In the genomic region with DNA sequence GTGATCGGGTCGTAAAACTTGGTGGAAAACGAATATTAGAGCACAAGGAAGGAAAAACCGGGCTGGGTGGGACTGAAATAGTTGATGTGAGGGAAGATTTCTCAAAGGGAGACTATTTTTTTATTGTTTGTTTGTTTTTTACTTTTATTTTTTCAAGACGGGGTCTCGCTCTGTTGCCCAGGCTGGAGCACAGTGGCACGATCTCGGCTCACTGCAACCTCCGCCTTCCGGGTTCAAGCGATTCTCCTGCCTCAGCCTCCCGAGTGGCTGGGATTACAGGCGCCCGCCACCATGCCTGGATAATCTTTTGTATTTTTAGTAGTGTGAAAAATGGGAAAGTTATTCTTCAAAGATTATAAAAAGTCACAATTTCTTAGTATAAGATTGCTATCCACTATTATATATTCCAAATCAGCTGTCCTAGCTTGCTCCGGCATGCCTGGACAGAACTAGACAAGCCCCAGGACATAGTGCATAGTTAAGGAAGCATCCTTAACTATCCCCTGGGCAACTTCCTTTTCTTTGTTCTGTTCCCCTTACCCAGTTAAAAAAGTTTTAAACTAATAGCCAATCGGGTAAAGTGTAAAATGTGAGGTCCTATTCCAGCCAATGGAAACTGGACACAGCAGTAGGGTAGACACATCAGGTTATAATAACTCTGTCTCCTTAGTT, we compare ENCODE assay signal across 8 cellular contexts. TPM values are rescaled to one million over a fixed set of nuclear protein-coding genes. Genes with fewer than 3 reads are reported as not detected.
A peak's percentile ranks its signal among the peaks of the same experiment; 100 is the strongest.
DNase-seq lines count a peak whose midpoint lies in the region; ATAC-seq and TF ChIP-seq lines count a peak whose summit lies in the region.
"Not testable (repeated sequence)": the region's sequence is repeated elsewhere in the genome, so short reads cannot be mapped to it uniquely, and the experiment has no call there.

No MANE protein-coding gene starts in this region.

- H3K18ac ChIP-seq in mesenchymal stem cell (ENCODE audit: low read depth in 1 of 2, low read length in 2 of 2) = not testable (repeated sequence)

- WGBS in mesenchymal stem cell = 89% methylated on average over 13 of the region's 16 CpGs

- not testable (repeated sequence) for H3K4ac ChIP-seq in mesenchymal stem cell (ENCODE audit: low read depth in 1 of 2, low read length in 2 of 2)

- peak overlapping the region; percentile 68 for H3K4me3 ChIP-seq in CD8-positive, alpha-beta memory T cell (ENCODE audit: low read length)
- H3K4me3 ChIP-seq in NT2/D1 (ENCODE audit: insufficient read length, low read depth) = peak overlapping the region; percentile 75
- peak overlapping the region; percentile 46 to 65 (median 60) for H3K4me3 ChIP-seq in breast epithelium
- peak overlapping the region in 1 of 2 experiments; percentile 85 for H3K4me3 ChIP-seq in mesenchymal stem cell (ENCODE audit: insufficient read depth in 1 of 2, low read depth in 1 of 2, low read length in 2 of 2)
- H3K4me3 ChIP-seq in rectal smooth muscle tissue (ENCODE audit: low read length) = peak overlapping the region; percentile 75
- H3K4me3 ChIP-seq in upper lobe of right lung = peak overlapping the region; percentile 49

- not testable (repeated sequence) for H2BK120ac ChIP-seq in mesenchymal stem cell (ENCODE audit: low read depth, low read length)

- H3K23ac ChIP-seq in mesenchymal stem cell (ENCODE audit: low read length in 2 of 2) = not testable (repeated sequence)

- not testable (repeated sequence) for H3K27me3 ChIP-seq in CD8-positive, alpha-beta memory T cell (ENCODE audit: insufficient read depth, low read length, poor library complexity, severe bottlenecking); NT2/D1 (ENCODE audit: insufficient read depth, insufficient read length); breast epithelium; mesenchymal stem cell (ENCODE audit: control insufficient read depth in 1 of 2, insufficient read depth in 1 of 2, low read length in 2 of 2); rectal smooth muscle tissue (ENCODE audit: control insufficient read depth, insufficient read depth, low read length); upper lobe of right lung

- peak overlapping the region; percentile 84 to 98 (median 92) for H3K27ac Mint-ChIP-seq in CD8-positive, alpha-beta memory T cell
- H3K27ac Mint-ChIP-seq in activated CD8-positive, alpha-beta T cell treated with anti-CD3 and anti-CD28 coated beads for 36 hours = peak overlapping the region; percentile 55

- POLR2A ChIA-PET in CD8-positive, alpha-beta memory T cell (lab: Charles Lee) = interaction anchor here (0.8 to 2.4 kb wide), 2 partner anchors 26 to 121 kb away, joined by 3 to 14 read pairs; a partner anchor contains a TSS
- POLR2A ChIA-PET in activated CD8-positive, alpha-beta T cell treated with anti-CD3 and anti-CD28 coated beads for 36 hours (lab: Charles Lee) = interaction anchor here (0.8 to 1.7 kb wide), 4 partner anchors 12 to 97 kb away, joined by 3 to 4 read pairs (median 3); no protein-coding TSS in a partner anchor

- H3K9ac ChIP-seq in NT2/D1 (ENCODE audit: insufficient read length, low read depth); rectal smooth muscle tissue (ENCODE audit: low read length): not testable (repeated sequence)
- peak overlapping the region; percentile 97 for H3K9ac ChIP-seq in mesenchymal stem cell (ENCODE audit: low read length)

- H3K9me3 ChIP-seq in CD8-positive, alpha-beta memory T cell (ENCODE audit: low read length); NT2/D1 (ENCODE audit: insufficient read depth, low read length); upper lobe of right lung: not testable (repeated sequence)
- H3K9me3 ChIP-seq in breast epithelium (peaks cover 11 to 18% of the 10 kb centered on the region in 2 donors), mesenchymal stem cell (ENCODE audit: control insufficient read depth, low read length) (peaks cover 14% of the 10 kb centered on the region)

- intact Hi-C loops in activated CD8-positive, alpha-beta T cell treated with anti-CD3 and anti-CD28 coated beads for 36 hours (cut with micrococcal nuclease); breast epithelium (cut with DNase I; ENCODE audit: low total_unique reads); upper lobe of right lung (cut with DNase I): not testable (repeated sequence)

- H3K4me1 Mint-ChIP-seq in CD8-positive, alpha-beta memory T cell = peaks cover 11 to 19% (median 14%) of the 10 kb centered on the region in 3 donors
- H3K4me1 Mint-ChIP-seq in activated CD8-positive, alpha-beta T cell treated with anti-CD3 and anti-CD28 coated beads for 36 hours (ENCODE audit: low read depth) = peaks cover 17% of the 10 kb centered on the region

- H4K91ac ChIP-seq in mesenchymal stem cell (ENCODE audit: low read length) = not testable (repeated sequence)

- H3K9me3 Mint-ChIP-seq in CD8-positive, alpha-beta memory T cell; activated CD8-positive, alpha-beta T cell treated with anti-CD3 and anti-CD28 coated beads for 36 hours: not testable (repeated sequence)

- not testable (repeated sequence) for H2BK15ac ChIP-seq in mesenchymal stem cell (ENCODE audit: low read depth, poor library complexity, severe bottlenecking)

- H3K27ac ChIP-seq in CD8-positive, alpha-beta memory T cell (ENCODE audit: low read depth, low read length) = peak overlapping the region; percentile 62
- H3K27ac ChIP-seq in breast epithelium = peak overlapping the region; percentile 76 to 80
- not testable (repeated sequence) for H3K27ac ChIP-seq in mesenchymal stem cell (ENCODE audit: low read length, poor library complexity, severe bottlenecking); rectal smooth muscle tissue (ENCODE audit: low read depth, low read length); upper lobe of right lung

- H2BK5ac ChIP-seq in mesenchymal stem cell (ENCODE audit: low read depth, low read length, poor library complexity, severe bottlenecking) = not testable (repeated sequence)

- H3K14ac ChIP-seq in mesenchymal stem cell (ENCODE audit: low read length in 2 of 2) = not testable (repeated sequence)

- H2BK12ac ChIP-seq in mesenchymal stem cell (ENCODE audit: low read length in 2 of 2) = not testable (repeated sequence)

- not testable (repeated sequence) for DNase-seq in CD8-positive, alpha-beta memory T cell; NT2/D1 (ENCODE audit: low read depth, low spot score); activated CD8-positive, alpha-beta T cell treated with anti-CD3 and anti-CD28 coated beads for 36 hours; breast epithelium (ENCODE audit: low spot score in 2 of 2); mesenchymal stem cell; upper lobe of right lung
- DNase-seq in fibroblast of peridontal ligament (ENCODE audit: extremely low read depth) = peak; percentile 5

- not testable (repeated sequence) for H3K36me3 ChIP-seq in CD8-positive, alpha-beta memory T cell (ENCODE audit: insufficient read depth, low read length); breast epithelium; rectal smooth muscle tissue (ENCODE audit: control insufficient read depth, insufficient read depth, low read length); upper lobe of right lung
- H3K36me3 ChIP-seq in NT2/D1 (ENCODE audit: insufficient read depth, insufficient read length, low read length) = peaks cover 24% of the 10 kb centered on the region
- H3K36me3 ChIP-seq in mesenchymal stem cell (ENCODE audit: control insufficient read depth in 1 of 2, insufficient read depth in 2 of 2, low read depth in 1 of 2, low read length in 2 of 2) = peaks cover 19 to 22% of the 10 kb centered on the region in 2 experiments

- H3K27me3 Mint-ChIP-seq in CD8-positive, alpha-beta memory T cell; activated CD8-positive, alpha-beta T cell treated with anti-CD3 and anti-CD28 coated beads for 36 hours: not testable (repeated sequence)

- TF ChIP-seq CTCF in activated CD8-positive, alpha-beta T cell treated with anti-CD3 and anti-CD28 coated beads for 36 hours (IDR thresholded peaks at IDR 0.05); breast epithelium (IDR thresholded peaks at IDR 0.05); upper lobe of right lung (IDR thresholded peaks at IDR 0.05): not testable (repeated sequence)

- not testable (repeated sequence) for TF ChIP-seq POLR2A in breast epithelium (IDR thresholded peaks at IDR 0.05)

- not testable (repeated sequence) for H3K79me1 ChIP-seq in mesenchymal stem cell (replicated peaks; ENCODE audit: low read length, poor library complexity, severe bottlenecking)

- H3K4me3 Mint-ChIP-seq in CD8-positive, alpha-beta memory T cell = peak overlapping the region; percentile 84 to 92 (median 91)
- peak overlapping the region; percentile 70 for H3K4me3 Mint-ChIP-seq in activated CD8-positive, alpha-beta T cell treated with anti-CD3 and anti-CD28 coated beads for 36 hours

- peaks cover 12% of the 10 kb centered on the region for H3K4me1 ChIP-seq in CD8-positive, alpha-beta memory T cell (ENCODE audit: insufficient read depth, low read length)
- not testable (repeated sequence) for H3K4me1 ChIP-seq in NT2/D1 (ENCODE audit: insufficient read depth, insufficient read length); breast epithelium; mesenchymal stem cell (ENCODE audit: control insufficient read depth, insufficient read depth, low read depth, low read length); rectal smooth muscle tissue (ENCODE audit: control insufficient read depth, insufficient read depth, low read length)
- H3K4me1 ChIP-seq in upper lobe of right lung = peaks cover 11% of the 10 kb centered on the region

- not testable (repeated sequence) for ATAC-seq in activated CD8-positive, alpha-beta T cell treated with anti-CD3 and anti-CD28 coated beads for 36 hours; upper lobe of right lung

- CTCF ChIA-PET in CD8-positive, alpha-beta memory T cell (lab: Charles Lee); activated CD8-positive, alpha-beta T cell treated with anti-CD3 and anti-CD28 coated beads for 36 hours (lab: Charles Lee): not testable (repeated sequence)

- H2AK5ac ChIP-seq in mesenchymal stem cell (ENCODE audit: low read length, severe bottlenecking) = not testable (repeated sequence)

- H2AFZ ChIP-seq in mesenchymal stem cell (ENCODE audit: low read depth, low read length) = not testable (repeated sequence)

- not testable (repeated sequence) for H3K4me2 ChIP-seq in mesenchymal stem cell (ENCODE audit: low read length, poor library complexity, severe bottlenecking)

- peaks cover 4 to 22% (median 5%) of the 10 kb centered on the region in 3 donors for H3K36me3 Mint-ChIP-seq in CD8-positive, alpha-beta memory T cell
- peaks cover 22% of the 10 kb centered on the region for H3K36me3 Mint-ChIP-seq in activated CD8-positive, alpha-beta T cell treated with anti-CD3 and anti-CD28 coated beads for 36 hours (ENCODE audit: low read depth)

- H4K8ac ChIP-seq in mesenchymal stem cell (ENCODE audit: low read length) = not testable (repeated sequence)

RNA-seq across cellular contexts. Expression of a gene that starts 25.6 kb away (rescaled TPM):
- total RNA-seq in CD8-positive, alpha-beta memory T cell = 1 to 10 TPM; 8.5 to 9.8 TPM
- polyA plus RNA-seq in CD8-positive, alpha-beta memory T cell = 4.5 TPM
- total RNA-seq in activated CD8-positive, alpha-beta T cell treated with anti-CD3 and anti-CD28 coated beads for 36 hours = 1 to 10 TPM; 8.9 to 9.2 TPM
- total RNA-seq in breast epithelium (10 to 100 TPM in 2 of 3 donors, 1 to 10 TPM in 1; 7.8 to 15.5 (median 12.1) TPM), upper lobe of right lung (8.4 TPM)
- 3.6 TPM for polyA plus RNA-seq in mesenchymal stem cell (2013, experiment 1 of 2)
- 4.2 TPM for polyA plus RNA-seq in mesenchymal stem cell (2013, experiment 2 of 2)

RNA-seq across cellular contexts. Expression of a gene that starts 26.2 kb away (rescaled TPM):
- total RNA-seq in CD8-positive, alpha-beta memory T cell = 10 to 100 TPM; 62.4 to 66.5 TPM
- 92.7 TPM for polyA plus RNA-seq in CD8-positive, alpha-beta memory T cell
- total RNA-seq in activated CD8-positive, alpha-beta T cell treated with anti-CD3 and anti-CD28 coated beads for 36 hours = 10 to 100 TPM; 37.4 to 38.0 TPM
- total RNA-seq in breast epithelium (10 to 100 TPM; 24.2 to 42.0 (median 40.3) TPM), upper lobe of right lung (39.5 TPM)
- polyA plus RNA-seq in mesenchymal stem cell (2013, experiment 1 of 2) = 23.0 TPM
- 22.5 TPM for polyA plus RNA-seq in mesenchymal stem cell (2013, experiment 2 of 2)
